7 cellular contexts compared by ENCODE assay signal in genomic region chr17:12410721-12411120, GRCh38.
"Had no signal": no experiment of that assay in that cellular context is flagged by ENCODE, and none has a peak within 500 bp of the region (broad histone marks: within the 10 kb centered on the region; RNA-seq: fewer than 3 reads in every experiment).

No MANE protein-coding gene starts in this region.

- H3K27ac Mint-ChIP-seq: HFFc6, IgD-negative memory B cell had no signal

- H3K36me3 Mint-ChIP-seq: IgD-negative memory B cell had no signal

- H3K4me3 ChIP-seq: GM23248, HAP-1 had no signal

- H3K9me3 Mint-ChIP-seq: HFFc6, IgD-negative memory B cell had no signal

- H3K27ac ChIP-seq: GM23248, HL-60 had no signal

- H3K4me3 Mint-ChIP-seq: HFFc6, IgD-negative memory B cell had no signal

- H3K9me3 ChIP-seq: HAP-1 had no signal

- H3K36me3 ChIP-seq: HAP-1 had no signal

- DNase-seq: GM23248, GOT3, H7, HFFc6 had no signal

- H3K4me1 ChIP-seq: HAP-1 had no signal

- H3K9ac ChIP-seq: GM23248 had no signal

- H3K27me3 Mint-ChIP-seq: IgD-negative memory B cell had no signal
